ENCODE assay signal across 1 cellular context in genomic region chr17:43559161-43559816, GRCh38.
A peak's percentile ranks its signal among the peaks of the same experiment; 100 is the strongest.
TF ChIP-seq lines count a peak whose summit lies in the region.

No MANE protein-coding gene starts in this region.

TF ChIP-seq in HepG2, 621 proteins besides CTCF, POLR2A, EP300 and RAD21 (continued from another document and continues in another):
- TF ChIP-seq SETDB1 (CRISPR knock-in tag; IDR thresholded peaks at IDR 0.05; ENCODE audit: borderline replicate concordance) (no peak), ZNF30 (CRISPR knock-in tag; IDR thresholded peaks at IDR 0.05) (no peak), NFE2L1 (CRISPR knock-in tag; IDR thresholded peaks at IDR 0.05; ENCODE audit: borderline replicate concordance) (no peak), PRDM4 (CRISPR knock-in tag; IDR thresholded peaks at IDR 0.05; ENCODE audit: borderline replicate concordance) (no peak), TAF1 (CRISPR knock-in tag; IDR thresholded peaks at IDR 0.05) (no peak), HNF1A (IDR thresholded peaks at IDR 0.05; ENCODE audit: low read depth) (no peak), HNF1A (CRISPR knock-in tag; IDR thresholded peaks at IDR 0.05; ENCODE audit: borderline replicate concordance) (no peak; the same call in 1 of the 2 replicates), PAWR (CRISPR knock-in tag; IDR thresholded peaks at IDR 0.05; ENCODE audit: borderline replicate concordance) (no peak), AHR (CRISPR knock-in tag; IDR thresholded peaks at IDR 0.05) (peak; percentile 26; the same call in 1 of the 2 replicates), ZNF83 (CRISPR knock-in tag; IDR thresholded peaks at IDR 0.05; ENCODE audit: borderline replicate concordance) (no peak), NCOA2 (CRISPR knock-in tag; IDR thresholded peaks at IDR 0.05) (peak; percentile 74), STAT6 (CRISPR knock-in tag; IDR thresholded peaks at IDR 0.05; ENCODE audit: borderline replicate concordance) (no peak), NR3C1 (CRISPR knock-in tag; IDR thresholded peaks at IDR 0.05) (no peak), ATRX (CRISPR knock-in tag; IDR thresholded peaks at IDR 0.05; ENCODE audit: borderline replicate concordance) (no peak), ATF1 (CRISPR knock-in tag; IDR thresholded peaks at IDR 0.05) (0 out of 2 replicates have a peak, but pooled peaks have one; percentile 30), ZNF251 (CRISPR knock-in tag; IDR thresholded peaks at IDR 0.05) (no peak), ZBTB3 (CRISPR knock-in tag; IDR thresholded peaks at IDR 0.05; ENCODE audit: borderline replicate concordance, low read depth) (no peak), HNRNPH1 (optimal IDR thresholded peaks at IDR 0.05; ENCODE audit: low read depth, low read length) (peak; percentile 61), ARNTL (CRISPR knock-in tag; IDR thresholded peaks at IDR 0.05) (no peak), CEBPG (CRISPR knock-in tag; IDR thresholded peaks at IDR 0.05) (peak; percentile 78), ZSCAN5A (CRISPR knock-in tag; IDR thresholded peaks at IDR 0.05; ENCODE audit: borderline replicate concordance) (no peak; the same call in 1 of the 2 replicates), NFYB (CRISPR knock-in tag; IDR thresholded peaks at IDR 0.05) (no peak), DMAP1 (CRISPR knock-in tag; IDR thresholded peaks at IDR 0.05) (peak; percentile 39; the same call in 1 of the 2 replicates), MYPOP (CRISPR knock-in tag; IDR thresholded peaks at IDR 0.05) (no peak; the same call in 1 of the 2 replicates), ATM (IDR thresholded peaks at IDR 0.05; ENCODE audit: borderline replicate concordance) (no peak), POLR2G (IDR thresholded peaks at IDR 0.05; ENCODE audit: low read depth, low read length) (no peak), BRCA1 (CRISPR knock-in tag; IDR thresholded peaks at IDR 0.05) (no peak), ZNF737 (CRISPR knock-in tag; IDR thresholded peaks at IDR 0.05; ENCODE audit: borderline replicate concordance) (no peak), CBX2 (IDR thresholded peaks at IDR 0.05; ENCODE audit: low read depth, low read length) (no peak), CBX2 (CRISPR knock-in tag; IDR thresholded peaks at IDR 0.05; ENCODE audit: low read depth) (no peak), CBX5 (CRISPR knock-in tag; IDR thresholded peaks at IDR 0.05; ENCODE audit: borderline replicate concordance) (no peak; the same call in 1 of the 2 replicates), RBM39 (IDR thresholded peaks at IDR 0.05; ENCODE audit: low read depth, low read length, poor library complexity, severe bottlenecking) (no peak), CCAR2 (optimal IDR thresholded peaks at IDR 0.05; ENCODE audit: low read depth, low read length) (no peak), ZNF180 (CRISPR knock-in tag; IDR thresholded peaks at IDR 0.05; ENCODE audit: borderline replicate concordance, low read depth) (no peak), FOSL2 (CRISPR knock-in tag; IDR thresholded peaks at IDR 0.05) (0 out of 2 replicates have a peak, but pooled peaks have one; percentile 4), ZUFSP (CRISPR knock-in tag; IDR thresholded peaks at IDR 0.05; ENCODE audit: borderline replicate concordance) (no peak), BRF2 (CRISPR knock-in tag; IDR thresholded peaks at IDR 0.05) (no peak), SP5 (CRISPR knock-in tag; IDR thresholded peaks at IDR 0.05; ENCODE audit: borderline replicate concordance, low read depth) (0 out of 2 replicates have a peak, but pooled peaks have one; percentile 23), TEF (CRISPR knock-in tag; IDR thresholded peaks at IDR 0.05) (no peak), DDIT3 (CRISPR knock-in tag; IDR thresholded peaks at IDR 0.05) (no peak), ZNF431 (CRISPR knock-in tag; IDR thresholded peaks at IDR 0.05; ENCODE audit: borderline replicate concordance, low read depth) (no peak), CAMTA2 (CRISPR knock-in tag; IDR thresholded peaks at IDR 0.05; ENCODE audit: borderline replicate concordance) (no peak), ZNF772 (CRISPR knock-in tag; IDR thresholded peaks at IDR 0.05) (peak; percentile 71; the same call in 1 of the 2 replicates), RXRB (CRISPR knock-in tag; IDR thresholded peaks at IDR 0.05; ENCODE audit: borderline replicate concordance) (peak; percentile 29), ZSCAN20 (CRISPR knock-in tag; IDR thresholded peaks at IDR 0.05; ENCODE audit: borderline replicate concordance) (no peak), ZNF124 (CRISPR knock-in tag; IDR thresholded peaks at IDR 0.05) (no peak), ARID2 (CRISPR knock-in tag; IDR thresholded peaks at IDR 0.05; ENCODE audit: borderline replicate concordance) (peak; percentile 67; the same call in 1 of the 2 replicates), SIN3A (IDR thresholded peaks at IDR 0.05; ENCODE audit: borderline replicate concordance, low read depth, low read length) (0 out of 2 replicates have a peak, but pooled peaks have one; percentile 46), ZBTB37 (CRISPR knock-in tag; IDR thresholded peaks at IDR 0.05) (peak; percentile 75), ZNF576 (CRISPR knock-in tag; IDR thresholded peaks at IDR 0.05) (no peak)
